In the genomic region with DNA sequence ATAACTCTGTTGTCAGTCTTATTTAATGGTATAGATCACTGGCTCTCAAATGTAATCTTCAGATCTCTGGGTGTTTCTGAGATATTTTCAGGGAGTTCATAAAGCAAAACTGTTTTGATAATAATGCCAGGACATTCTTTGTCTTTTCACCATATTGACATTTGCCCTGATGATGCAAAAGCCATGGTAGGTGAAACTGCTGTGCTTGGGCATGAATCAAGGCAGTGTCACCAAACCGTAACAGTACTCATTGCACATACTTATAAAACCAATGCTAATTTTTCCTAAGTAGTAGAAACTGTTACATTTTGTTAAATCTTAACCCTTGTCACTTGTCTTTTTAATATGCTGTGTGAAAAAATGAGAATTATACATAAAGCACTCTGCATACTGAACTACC, we compare ENCODE assay signal across 27 cellular contexts.
"Had no signal": no experiment of that assay in that cellular context is flagged by ENCODE, and none has a peak within 500 bp of the region (broad histone marks: within the 10 kb centered on the region; RNA-seq: fewer than 3 reads in every experiment).

No MANE protein-coding gene starts in this region.

- H3K4me3 ChIP-seq: coronary artery, esophagus muscularis mucosa, left lung, prostate gland, suprapubic skin, vagina had no signal

- FAIRE-seq: endometrium, keratinocyte, small intestine had no signal

- DNase-seq: activated CD4-positive, alpha-beta T cell treated with anti-CD3 and anti-CD28 coated beads for 48 hours; activated CD4-positive, CD25-positive, alpha-beta regulatory T cell; activated CD8-positive, alpha-beta T cell treated with anti-CD3 and anti-CD28 coated beads for 36 hours; activated naive CD4-positive, alpha-beta T cell treated with anti-CD3 and anti-CD28 coated beads for 36 hours; activated T-cell treated with anti-CD3 and anti-CD28 coated beads, Interleukin-2, amount 50 U/mL, for 4 hours; anterior cingulate cortex; foreskin keratinocyte; glutamatergic neuron; hippocampal formation; left lung; occipital lobe; right cardiac atrium; small intestine; stimulated activated CD4-positive, alpha-beta T cell treated with anti-CD3 and anti-CD28 coated beads, Interleukin-15, amount 100 ng/mL, for 24 hours; stimulated activated CD4-positive, alpha-beta T cell treated with anti-CD3 and anti-CD28 coated beads, Interleukin-2, amount 100 ng/mL, for 48 hours; stimulated activated naive CD8-positive, alpha-beta T cell treated with anti-CD3 and anti-CD28 coated beads, Interleukin-15, amount 100 ng/mL, for 72 hours; trophoblast cell had no signal

- ATAC-seq: activated CD8-positive, alpha-beta T cell treated with anti-CD3 and anti-CD28 coated beads for 36 hours; activated T-cell treated with anti-CD3 and anti-CD28 coated beads, Interleukin-2, amount 50 U/mL, for 4 hours; foreskin keratinocyte; left lung; right cardiac atrium; stimulated activated naive CD8-positive, alpha-beta T cell treated with anti-CD3 and anti-CD28 coated beads, Interleukin-15, amount 100 ng/mL, for 72 hours had no signal

- H3K27me3 ChIP-seq: esophagus muscularis mucosa, foreskin keratinocyte, left lung, suprapubic skin, vagina had no signal

- H3K4me1 ChIP-seq: left lung, prostate gland, suprapubic skin, vagina had no signal

- H3K9me3 ChIP-seq: esophagus muscularis mucosa, left lung, prostate gland, suprapubic skin, vagina had no signal

- H3K4me1 Mint-ChIP-seq: memory B cell; stimulated activated naive CD8-positive, alpha-beta T cell treated with anti-CD3 and anti-CD28 coated beads, Interleukin-15, amount 100 ng/mL, for 72 hours had no signal

- H3K4me3 Mint-ChIP-seq: activated CD8-positive, alpha-beta T cell treated with anti-CD3 and anti-CD28 coated beads for 36 hours; activated naive CD4-positive, alpha-beta T cell treated with anti-CD3 and anti-CD28 coated beads for 36 hours; activated T-cell treated with anti-CD3 and anti-CD28 coated beads, Interleukin-2, amount 50 U/mL, for 4 hours; brain; memory B cell; stimulated activated naive CD8-positive, alpha-beta T cell treated with anti-CD3 and anti-CD28 coated beads, Interleukin-15, amount 100 ng/mL, for 72 hours; T-helper 2 cell treated with Interferon-gamma antibody and Interleukin-4, amounts not matched to agents 5 μg/mL and 100 μg/mL, for 36 hours had no signal

- H3K27me3 Mint-ChIP-seq: activated CD8-positive, alpha-beta T cell treated with anti-CD3 and anti-CD28 coated beads for 36 hours; brain; memory B cell; stimulated activated naive CD8-positive, alpha-beta T cell treated with anti-CD3 and anti-CD28 coated beads, Interleukin-15, amount 100 ng/mL, for 72 hours had no signal

- H3K36me3 ChIP-seq: esophagus muscularis mucosa, left lung, prostate gland, suprapubic skin, vagina had no signal

- H3K9me3 Mint-ChIP-seq: activated CD8-positive, alpha-beta T cell treated with anti-CD3 and anti-CD28 coated beads for 36 hours; activated naive CD4-positive, alpha-beta T cell treated with anti-CD3 and anti-CD28 coated beads for 36 hours; activated T-cell treated with anti-CD3 and anti-CD28 coated beads, Interleukin-2, amount 50 U/mL, for 4 hours; memory B cell; stimulated activated naive CD8-positive, alpha-beta T cell treated with anti-CD3 and anti-CD28 coated beads, Interleukin-15, amount 100 ng/mL, for 72 hours; T-helper 2 cell treated with Interferon-gamma antibody and Interleukin-4, amounts not matched to agents 5 μg/mL and 100 μg/mL, for 36 hours had no signal

- H3K27ac Mint-ChIP-seq: activated CD8-positive, alpha-beta T cell treated with anti-CD3 and anti-CD28 coated beads for 36 hours; activated naive CD4-positive, alpha-beta T cell treated with anti-CD3 and anti-CD28 coated beads for 36 hours; brain; memory B cell; stimulated activated naive CD8-positive, alpha-beta T cell treated with anti-CD3 and anti-CD28 coated beads, Interleukin-15, amount 100 ng/mL, for 72 hours; T-helper 2 cell treated with Interferon-gamma antibody and Interleukin-4, amounts not matched to agents 5 μg/mL and 100 μg/mL, for 36 hours had no signal

- H3K27ac ChIP-seq: coronary artery, esophagus muscularis mucosa, foreskin keratinocyte, left lung, prostate gland, suprapubic skin, vagina had no signal
